23 cellular contexts compared by ENCODE assay signal in the genomic region with DNA sequence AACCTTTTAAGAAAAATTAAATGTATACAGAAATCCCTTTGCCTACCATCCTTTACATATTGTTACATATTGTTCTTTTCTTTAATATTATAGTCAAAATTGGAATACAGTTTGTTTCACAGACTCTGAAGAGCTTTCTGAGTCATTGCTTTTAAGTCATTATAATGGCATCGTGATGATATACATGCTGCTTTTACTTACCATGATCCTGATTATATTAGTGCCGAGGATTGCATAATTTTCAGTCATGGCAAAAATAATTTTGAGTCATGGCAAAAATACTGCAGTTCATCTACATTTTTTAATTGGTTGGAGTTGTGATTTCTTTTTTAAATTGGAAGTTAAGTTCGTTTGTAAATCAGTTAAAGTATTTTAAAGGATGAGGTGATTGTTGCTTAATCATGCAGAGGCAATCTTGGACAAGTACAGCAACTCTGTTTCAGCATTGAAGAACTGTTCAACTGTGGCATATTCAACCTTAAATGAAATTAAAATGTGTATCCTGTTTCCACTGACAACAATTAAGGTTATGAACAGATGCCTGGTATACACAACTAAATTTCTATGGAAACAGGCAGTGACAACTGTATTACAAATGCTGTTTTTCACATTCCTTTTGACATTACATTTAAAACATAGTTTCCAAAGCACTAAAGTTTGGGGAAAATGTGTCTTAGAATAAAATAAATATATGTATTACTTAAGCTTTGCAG.
A peak's percentile ranks its signal among the peaks of the same experiment; 100 is the strongest.
DNase-seq lines count a peak whose midpoint lies in the region; ATAC-seq and TF ChIP-seq lines count a peak whose summit lies in the region.
"Had no signal": no experiment of that assay in that cellular context is flagged by ENCODE, and none has a peak within 500 bp of the region (broad histone marks: within the 10 kb centered on the region; RNA-seq: fewer than 3 reads in every experiment).

No MANE protein-coding gene starts in this region.

- H3K9me1 ChIP-seq in IMR-90 (ENCODE audit: insufficient read depth, low read length): 0 out of 2 replicates have a peak, but pooled peaks cover under 1% of the 10 kb centered on the region

- H4K91ac ChIP-seq in IMR-90 (ENCODE audit: insufficient read depth, low read depth, low read length): no peak overlapping the region

- TF ChIP-seq RAD21 in IMR-90 (IDR thresholded peaks at IDR 0.05; ENCODE audit: low read length): no peak

- no peak overlapping the region for H3K14ac ChIP-seq in IMR-90 (replicated peaks; ENCODE audit: low read depth, low read length)

- peaks cover 2% of the 10 kb centered on the region; the same call in 1 of the 2 replicates for H3K4me1 ChIP-seq in IMR-90 (ENCODE audit: control insufficient read depth, insufficient read depth, low read length)
- H3K4me1 ChIP-seq in prostate gland (replicated peaks): no peaks in the 10 kb centered on the region
- H3K4me1 ChIP-seq: heart left ventricle, left ventricle myocardium inferior, stomach had no signal

- no peak overlapping the region for H3K9ac ChIP-seq in IMR-90 (ENCODE audit: low read depth, low read length)

- no peak overlapping the region for H2BK120ac ChIP-seq in IMR-90 (ENCODE audit: low read depth, low read length)

- no peak overlapping the region for H2BK20ac ChIP-seq in IMR-90 (ENCODE audit: low read depth, low read length)

- H3K4ac ChIP-seq in IMR-90 (ENCODE audit: low read depth, low read length): no peak overlapping the region

- dilution Hi-C loops in IMR-90 (cut with HindIII; ENCODE audit: low sequenced_read_pairs, unreplicated experiment): no loop called here

- no TSS peak for BruUV-seq in IMR-90 (replicated peaks; lab: Mats Ljungman, UMichigan)

- H3K27me3 ChIP-seq in IMR-90 (ENCODE audit: control insufficient read depth, insufficient read depth, low read length) (no peaks in the 10 kb centered on the region), prostate gland (replicated peaks; ENCODE audit: insufficient read depth) (no peaks in the 10 kb centered on the region)
- H3K27me3 ChIP-seq: heart left ventricle, stomach had no signal

- CTCF ChIA-PET in IMR-90 (lab: Yijun Ruan, JAX): interaction anchor here (0.6 to 1.3 kb wide), 5 partner anchors 9 to 829 kb away, joined by 3 to 5 read pairs (median 3); no protein-coding TSS in a partner anchor

- peaks cover 6% of the 10 kb centered on the region; the same call in 1 of the 2 replicates for H4K20me1 ChIP-seq in IMR-90 (ENCODE audit: insufficient read depth, low read length)

- H3K36me3 ChIP-seq in IMR-90 (ENCODE audit: control insufficient read depth, insufficient read depth, low read length) (peaks cover 10% of the 10 kb centered on the region), prostate gland (no peaks in the 10 kb centered on the region)

- peak overlapping the region; percentile 28; the same call in 1 of the 2 replicates for H3K4me2 ChIP-seq in IMR-90 (ENCODE audit: low read depth, low read length)

- WGBS in IMR-90 (ENCODE audit: extremely low coverage in 2 of 2, insufficient read length in 1 of 2), 2 experiments: no CpG with 5 or more reads among the region's 3 CpGs
- 93% methylated on average over 3 of the region's 3 CpGs for WGBS in prostate gland

- TF ChIP-seq CTCF in IMR-90 (conservative IDR thresholded peaks at IDR 0.05; ENCODE audit: low read depth, low read length) (no peak), cardiac fibroblast (IDR thresholded peaks at IDR 0.05; ENCODE audit: low read depth, low read length) (no peak), foreskin fibroblast (IDR thresholded peaks at IDR 0.05; ENCODE audit: low read depth, low read length) (no peak), prostate gland (IDR thresholded peaks at IDR 0.05) (no peak)

- in situ Hi-C loops in IMR-90 (cut with MboI; ENCODE audit: low sequenced_read_pairs): no loop called here

- intact Hi-C loops in IMR-90 (cut with micrococcal nuclease) (no loop called here), prostate gland (cut with DNase I) (no loop called here)

- H2BK15ac ChIP-seq in IMR-90 (ENCODE audit: low read depth, low read length): no peak overlapping the region

- H2AK9ac ChIP-seq in IMR-90 (replicated peaks; ENCODE audit: low read depth, low read length, poor library complexity): no peak overlapping the region

- no peak overlapping the region for H3K56ac ChIP-seq in IMR-90 (ENCODE audit: extremely low read depth, insufficient read depth, low read length)

- H2BK5ac ChIP-seq in IMR-90 (ENCODE audit: low read depth, low read length, poor library complexity, severe bottlenecking): peak overlapping the region; percentile 54

- H4K5ac ChIP-seq in IMR-90 (ENCODE audit: low read depth, low read length): no peak overlapping the region

- no peak overlapping the region for H3K18ac ChIP-seq in IMR-90 (ENCODE audit: low read depth, low read length)

- H3K4me3 ChIP-seq in IMR-90 (ENCODE audit: insufficient read depth, low read depth, low read length) (no peak overlapping the region), cardiac fibroblast (replicated peaks in 1 of 2; ENCODE audit: low read depth in 2 of 2, low read length in 2 of 2) (no peak overlapping the region), foreskin fibroblast (ENCODE audit: low read depth in 1 of 2, low read length in 2 of 2) (no peak overlapping the region), prostate gland (no peak overlapping the region)
- H3K4me3 ChIP-seq: heart left ventricle, K562, left ventricle myocardium inferior, stomach had no signal

- peaks cover under 1 to 7% of the 10 kb centered on the region in 2 experiments for H3K79me1 ChIP-seq in IMR-90 (ENCODE audit: low read depth in 1 of 2, low read length in 2 of 2)

- no peak overlapping the region for H2AK5ac ChIP-seq in IMR-90 (ENCODE audit: low read depth, low read length)

- H4K8ac ChIP-seq in IMR-90 (ENCODE audit: low read depth in 2 of 2, low read length in 2 of 2): no peak overlapping the region

- H3K9me3 ChIP-seq in IMR-90 (ENCODE audit: control insufficient read depth, insufficient read depth, low read length): no peaks in the 10 kb centered on the region
- no peaks in the 10 kb centered on the region for H3K9me3 ChIP-seq in prostate gland
- H3K9me3 ChIP-seq: heart left ventricle, left ventricle myocardium inferior, stomach had no signal

- H3K27ac ChIP-seq in IMR-90 (ENCODE audit: insufficient read depth, low read length): peak overlapping the region; percentile 44; the same call in 1 of the 2 replicates
- H3K27ac ChIP-seq in prostate gland: no peak overlapping the region
- H3K27ac ChIP-seq: heart left ventricle, left ventricle myocardium inferior, stomach had no signal

- peak; percentile 53 for DNase-seq in EH (ENCODE audit: low read depth)
- DNase-seq in IMR-90: peak; percentile 79
- peak; percentile 43 to 73 for DNase-seq in cardiac fibroblast (ENCODE audit: low read depth in 2 of 2)
- peak; percentile 26 to 56 for DNase-seq in foreskin fibroblast
- no peak for DNase-seq in superior temporal gyrus (ENCODE audit: extremely low spot score)
- DNase-seq in stimulated activated CD4-positive, alpha-beta T cell treated with anti-CD3 and anti-CD28 coated beads, Interleukin-2, amount 100 ng/mL, for 48 hours: no peak
- no peak for DNase-seq in prostate gland (ENCODE audit: low spot score)
- DNase-seq: activated CD4-positive, alpha-beta T cell treated with anti-CD3 and anti-CD28 coated beads, Interleukin-2, amount 50 U/mL, for 4 hours; activated CD8-positive, alpha-beta memory T cell treated with anti-CD3 and anti-CD28 coated beads, Interleukin-2, amount 50 U/mL, for 48 hours; activated effector memory CD4-positive, alpha-beta T cell treated with anti-CD3 and anti-CD28 coated beads, Interleukin-2, amount 50 U/mL, for 16 hours; amniotic stem cell; caudate nucleus; DMS79; heart left ventricle; left ventricle myocardium inferior; NCI-H187; NCI-H226; NCI-H774; stomach had no signal

- no peak overlapping the region for H3K23ac ChIP-seq in IMR-90 (ENCODE audit: low read depth, low read length)

- ATAC-seq in IMR-90 (ENCODE audit: low read depth) (peak; percentile 76), HG02981 (IDR thresholded peaks at IDR 0.05; ENCODE audit: unreplicated experiment) (no peak)
- ATAC-seq: esophagus mucosa, heart left ventricle, WTC11 had no signal

- no peak overlapping the region for H2AFZ ChIP-seq in IMR-90 (replicated peaks; ENCODE audit: low read length, poor library complexity)

- TF ChIP-seq POLR2A in IMR-90 (IDR thresholded peaks at IDR 0.05; ENCODE audit: low read depth, low read length) (no peak), prostate gland (IDR thresholded peaks at IDR 0.05) (no peak)

- POLR2A ChIA-PET in IMR-90 (lab: Charles Lee; ENCODE audit: unreplicated experiment): interaction anchor here (0.5 kb wide), 1 partner anchor 336 kb away, joined by 10 read pairs; no protein-coding TSS in a partner anchor

TF ChIP-seq in IMR-90, 13 proteins besides CTCF, POLR2A, EP300 and RAD21:
- TF ChIP-seq SMC3 (IDR thresholded peaks at IDR 0.05; ENCODE audit: low read depth, low read length) (no peak), CEBPB (IDR thresholded peaks at IDR 0.05; ENCODE audit: low read depth, low read length) (peak; percentile 93), MAFK (IDR thresholded peaks at IDR 0.05; ENCODE audit: low read depth, low read length) (peak; percentile 51), BHLHE40 (IDR thresholded peaks at IDR 0.05; ENCODE audit: low read depth, low read length) (no peak), RFX5 (IDR thresholded peaks at IDR 0.05; ENCODE audit: low read depth, low read length) (no peak), RCOR1 (IDR thresholded peaks at IDR 0.05; ENCODE audit: insufficient replicate concordance, low read length) (no peak), FOS (IDR thresholded peaks at IDR 0.05; ENCODE audit: low read depth, low read length) (0 out of 2 replicates have a peak, but pooled peaks have one; percentile 19), MXI1 (IDR thresholded peaks at IDR 0.05; ENCODE audit: borderline replicate concordance, low read depth, low read length) (no peak), NFE2L2 (IDR thresholded peaks at IDR 0.05; ENCODE audit: low read depth, low read length) (no peak), CHD1 (IDR thresholded peaks at IDR 0.05; ENCODE audit: low read depth, low read length) (no peak)
- TF ChIP-seq, protein P1, sequence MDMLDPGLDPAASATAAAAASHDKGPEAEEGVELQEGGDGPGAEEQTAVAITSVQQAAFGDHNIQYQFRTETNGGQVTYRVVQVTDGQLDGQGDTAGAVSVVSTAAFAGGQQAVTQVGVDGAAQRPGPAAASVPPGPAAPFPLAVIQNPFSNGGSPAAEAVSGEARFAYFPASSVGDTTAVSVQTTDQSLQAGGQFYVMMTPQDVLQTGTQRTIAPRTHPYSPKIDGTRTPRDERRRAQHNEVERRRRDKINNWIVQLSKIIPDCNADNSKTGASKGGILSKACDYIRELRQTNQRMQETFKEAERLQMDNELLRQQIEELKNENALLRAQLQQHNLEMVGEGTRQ (IDR thresholded peaks at IDR 0.05; ENCODE audit: low read depth, low read length): no peak

Comparison
In these comparisons a context has a peak if more than half of its experiments do, and no peak if none do; other contexts are left out.
1. DNase-seq: peak in EH (single experiment), IMR-90 (single experiment), cardiac fibroblast (2 of 2) and foreskin fibroblast (2 of 2); none in superior temporal gyrus (single experiment), stimulated activated CD4-positive, alpha-beta T cell treated with anti-CD3 and anti-CD28 coated beads, Interleukin-2, amount 100 ng/mL, for 48 hours (0 of 2) and prostate gland (single experiment).